In genomic region chr11:100981196-100981824, GRCh38 we compare ENCODE assay signal across 25 cellular contexts.
DNase-seq lines count a peak whose midpoint lies in the region; ATAC-seq, FAIRE-seq and TF ChIP-seq lines count a peak whose summit lies in the region.
"Had no signal": no experiment of that assay in that cellular context is flagged by ENCODE, and none has a peak within 500 bp of the region (broad histone marks: within the 10 kb centered on the region; RNA-seq: fewer than 3 reads in every experiment).

No MANE protein-coding gene starts in this region.

- H3K27ac ChIP-seq in GM12878 (ENCODE audit: control insufficient read depth, insufficient read depth) (no peak overlapping the region), parathyroid adenoma (peak overlapping the region; percentile 46)
- H3K27ac ChIP-seq: BLaER1 treated with 17β-estradiol and CSF1 and Interleukin-3, amounts not matched to agents 10 nM and 100 nM; GM23248; HL-60 had no signal

- TF ChIP-seq CTCF in GM12878 (IDR thresholded peaks at IDR 0.05 in 2 of 3, conservative IDR thresholded peaks at IDR 0.05 in 1 of 3; ENCODE audit: control insufficient read depth in 2 of 3, extremely low read depth in 1 of 3, insufficient read depth in 1 of 3, low read depth in 3 of 3, low read length in 3 of 3) (no peak), parathyroid adenoma (IDR thresholded peaks at IDR 0.05) (no peak), foreskin fibroblast (IDR thresholded peaks at IDR 0.05; ENCODE audit: low read depth, low read length) (no peak)

- peak; percentile 20 for DNase-seq in NCI-H1417 treated with DMSO at 0.1 percent for 48 hours (lab: John Stamatoyannopoulos, UW)
- no peak for DNase-seq in GM12878 (ENCODE audit: low read depth, low spot score)
- peak; percentile 1 for DNase-seq in glomerular visceral epithelial cell (ENCODE audit: extremely low spot score)
- no peak for DNase-seq in foreskin fibroblast
- DNase-seq: ACHN; Caco-2; CD4-positive, alpha-beta memory T cell; GDM1; GM23248; H9; HFFc6; KBM-7; NCI-H1092 treated with DMSO at 0.1 percent for 48 hours; NCI-H1694; NCI-H446; NCI-H526; RPMI8226; SHP77 treated with DMSO at 0.1 percent for 48 hours; SK-N-SH had no signal

- FAIRE-seq in GM12878 (lab: Jason Lieb, UNC), result no peak
- FAIRE-seq: HepG2 had no signal

- H2AFZ ChIP-seq in GM12878 (ENCODE audit: control insufficient read depth, low read depth, low read length) (no peak overlapping the region), parathyroid adenoma (no peak overlapping the region)
- H2AFZ ChIP-seq: GM23248 had no signal

- 0% methylated on average over 1 of the region's 1 CpG for WGBS in GM12878 (ENCODE audit: insufficient coverage, insufficient replicate concordance, low lambda C conversion rate, missing lambda C conversion rate)

- peak; percentile 43; the same call in 2 of the 3 replicates for ATAC-seq in GM12878
- no peak for ATAC-seq in GM21367 (IDR thresholded peaks at IDR 0.05; ENCODE audit: unreplicated experiment)
- no peak for ATAC-seq in GM21528 (IDR thresholded peaks at IDR 0.05; ENCODE audit: low FRiP score, unreplicated experiment)
- ATAC-seq: HepG2 had no signal

- no peaks in the 10 kb centered on the region for H3K36me3 ChIP-seq in GM12878 (ENCODE audit: control insufficient read depth in 2 of 2, insufficient read depth in 2 of 2, low read length in 1 of 2)
- no peaks in the 10 kb centered on the region for H3K36me3 ChIP-seq in parathyroid adenoma (ENCODE audit: control insufficient read depth, insufficient read depth, low read length)

- SMC1A ChIA-PET in GM12878 (lab: Charles Lee; ENCODE audit: uncharacterized antibody, unreplicated experiment), result interaction anchor here (1.1 kb wide), 1 partner anchor 21 kb away, joined by 3 read pairs; no protein-coding TSS in a partner anchor

- no peak overlapping the region for H3K4me2 ChIP-seq in GM12878 (ENCODE audit: control insufficient read depth, insufficient read depth)
- H3K4me2 ChIP-seq in parathyroid adenoma (ENCODE audit: low read length), result no peak overlapping the region
- H3K4me2 ChIP-seq: BLaER1 treated with 17β-estradiol and CSF1 and Interleukin-3, amounts not matched to agents 10 nM and 100 nM; SK-N-SH had no signal

- in situ Hi-C loops in GM12878 (cut with MboI), result no loop called here

- BruUV-seq in GM12878 (replicated peaks; lab: Mats Ljungman, UMichigan), result no TSS peak

- H3K4me1 ChIP-seq in GM12878 (ENCODE audit: control insufficient read depth, insufficient read depth, low read length) (no peaks in the 10 kb centered on the region), parathyroid adenoma (peaks cover 2% of the 10 kb centered on the region)
- H3K4me1 ChIP-seq: BLaER1 treated with 17β-estradiol and CSF1 and Interleukin-3, amounts not matched to agents 10 nM and 100 nM; Caco-2 had no signal

- RAD21 ChIA-PET in GM12878 (lab: Charles Lee; ENCODE audit: unreplicated experiment), result no interaction called here

- TF ChIP-seq EP300 in GM12878 (IDR thresholded peaks at IDR 0.05; ENCODE audit: borderline replicate concordance in 1 of 2, control insufficient read depth in 1 of 2, low read depth in 2 of 2, low read length in 2 of 2), result no peak

- peaks cover 3% of the 10 kb centered on the region; the same call in 1 of the 2 replicates for H4K20me1 ChIP-seq in GM12878 (ENCODE audit: control insufficient read depth, insufficient read depth)
- H4K20me1 ChIP-seq: BLaER1 treated with 17β-estradiol and CSF1 and Interleukin-3, amounts not matched to agents 10 nM and 100 nM had no signal

- no peak for TF ChIP-seq POLR2A in GM12878 (IDR thresholded peaks at IDR 0.05; ENCODE audit: low read depth, low read length)

- H3K4me3 ChIP-seq in GM12878 (no peak overlapping the region), parathyroid adenoma (ENCODE audit: low read depth, low read length) (no peak overlapping the region), foreskin fibroblast (ENCODE audit: low read depth in 1 of 2, low read length in 2 of 2) (no peak overlapping the region)
- H3K4me3 ChIP-seq: BLaER1 treated with 17β-estradiol and CSF1 and Interleukin-3, amounts not matched to agents 10 nM and 100 nM; GM23248 had no signal

- CTCF ChIA-PET in GM12878 (lab: Yijun Ruan, JAX), result interaction anchor here (1.1 to 1.3 kb wide), 2 partner anchors 10 to 1027 kb away, joined by 3 to 5 read pairs; no protein-coding TSS in a partner anchor

- H3K79me2 ChIP-seq in GM12878 (ENCODE audit: control insufficient read depth, insufficient read depth, low read length) (no peaks in the 10 kb centered on the region), parathyroid adenoma (no peaks in the 10 kb centered on the region)

- POLR2A ChIA-PET in GM12878 (lab: Charles Lee), result interaction anchor here (0.6 kb wide), 2 partner anchors 15 to 1296 kb away, joined by 5 to 6 read pairs; no protein-coding TSS in a partner anchor

- H3K9me3 ChIP-seq in GM12878 (replicated peaks; ENCODE audit: control insufficient read depth, insufficient read depth, low read length) (no peaks in the 10 kb centered on the region), parathyroid adenoma (ENCODE audit: control insufficient read depth, low read length) (no peaks in the 10 kb centered on the region)
- H3K9me3 ChIP-seq: BLaER1 treated with 17β-estradiol and CSF1 and Interleukin-3, amounts not matched to agents 10 nM and 100 nM; Caco-2; SK-N-SH had no signal

- no peaks in the 10 kb centered on the region for H3K27me3 ChIP-seq in GM12878 (replicated peaks in 1 of 2; ENCODE audit: control insufficient read depth in 2 of 2, insufficient read depth in 2 of 2, low read length in 1 of 2)
- no peaks in the 10 kb centered on the region for H3K27me3 ChIP-seq in parathyroid adenoma (ENCODE audit: control insufficient read depth, insufficient read depth, low read length)
- H3K27me3 ChIP-seq: BLaER1 treated with 17β-estradiol and CSF1 and Interleukin-3, amounts not matched to agents 10 nM and 100 nM had no signal

- H3K9ac ChIP-seq in GM12878 (ENCODE audit: control insufficient read depth, insufficient read depth, low read length), result no peak overlapping the region
- no peak overlapping the region for H3K9ac ChIP-seq in parathyroid adenoma
- H3K9ac ChIP-seq: BLaER1 treated with 17β-estradiol and CSF1 and Interleukin-3, amounts not matched to agents 10 nM and 100 nM; GM23248; SK-N-SH had no signal

- intact Hi-C loops in GM12878 (cut with micrococcal nuclease; ENCODE audit: unreplicated experiment), result loop anchor here (10.0 kb wide), 1 partner anchor 453 kb away; no protein-coding TSS in a partner anchor

- no peak for TF ChIP-seq RAD21 in GM12878 (IDR thresholded peaks at IDR 0.05; ENCODE audit: insufficient read depth, low read depth, low read length)

TF ChIP-seq in GM12878, 131 proteins besides CTCF, POLR2A, EP300 and RAD21:
- TF ChIP-seq ZNF274 (IDR thresholded peaks at IDR 0.05; ENCODE audit: insufficient read depth, insufficient read length), result no peak

Comparison
In these comparisons a context has a peak if more than half of its experiments do, and no peak if none do; other contexts are left out.
1. DNase-seq: peak in NCI-H1417 treated with DMSO at 0.1 percent for 48 hours (single experiment) and glomerular visceral epithelial cell (single experiment); none in GM12878 (single experiment) and foreskin fibroblast (0 of 2).